Comparison of ENCODE assay signal across 21 cellular contexts in genomic region chr4:182884046-182884445, GRCh38.
"Had no signal": no experiment of that assay in that cellular context is flagged by ENCODE, and none has a peak within 500 bp of the region (broad histone marks: within the 10 kb centered on the region; RNA-seq: fewer than 3 reads in every experiment).

No MANE protein-coding gene starts in this region.

- H3K27ac Mint-ChIP-seq: activated CD4-positive, alpha-beta memory T cell treated with anti-CD3 and anti-CD28 coated beads, Interleukin-2, amount 10 ng/mL, durations not matched to agents 7 days and 5 days; activated naive CD4-positive, alpha-beta T cell treated with anti-CD3 and anti-CD28 coated beads, Interleukin-2, amount 10 ng/mL, durations not matched to agents 7 days and 5 days; activated naive CD8-positive, alpha-beta T cell treated with anti-CD3 and anti-CD28 coated beads for 36 hours; activated T-cell treated with anti-CD3 and anti-CD28 coated beads, Interleukin-2, amount 50 U/mL, for 72 hours; activated T-helper 2 cell treated with anti-CD3 and anti-CD28 coated beads, Interferon-gamma antibody, Interleukin-2, Interleukin-4, amounts not matched to agents 10 μg/mL and 5 μg/mL and 100 μg/mL, durations not matched to agents 14 hours and 24 hours and 36 hours had no signal

- DNase-seq: activated CD4-positive, alpha-beta memory T cell treated with anti-CD3 and anti-CD28 coated beads, Interleukin-2, amount 10 ng/mL, durations not matched to agents 7 days and 5 days; activated CD4-positive, alpha-beta T cell treated with anti-CD3 and anti-CD28 coated beads, Interleukin-2, amount 50 U/mL, for 1 hour; activated CD4-positive, CD25-positive, alpha-beta regulatory T cell; activated CD8-positive, alpha-beta memory T cell treated with anti-CD3 and anti-CD28 coated beads, Interleukin-2, amount 50 U/mL, for 4 hours; activated gamma-delta T cell treated with Interleukin-2 at 50 U/mL for 16 hours; activated naive CD4-positive, alpha-beta T cell treated with anti-CD3 and anti-CD28 coated beads, Interleukin-2, amount 10 ng/mL, durations not matched to agents 7 days and 5 days; activated naive CD8-positive, alpha-beta T cell treated with anti-CD3 and anti-CD28 coated beads for 36 hours; activated T-cell treated with anti-CD3 and anti-CD28 coated beads, Interleukin-2, amount 50 U/mL, for 72 hours; anterior cingulate cortex; MG63; MV-4-11; NCI-H1092 treated with DMSO at 0.1 percent for 48 hours; NCI-H1436 treated with DMSO at 0.1 percent for 48 hours; NCI-H187; NCI-H2081; NCI-H510A treated with DMSO at 0.1 percent for 48 hours; SJCRH30; SK-N-SH; T-helper 1 cell had no signal

- H3K27me3 Mint-ChIP-seq: activated CD4-positive, alpha-beta memory T cell treated with anti-CD3 and anti-CD28 coated beads, Interleukin-2, amount 10 ng/mL, durations not matched to agents 7 days and 5 days; activated naive CD4-positive, alpha-beta T cell treated with anti-CD3 and anti-CD28 coated beads, Interleukin-2, amount 10 ng/mL, durations not matched to agents 7 days and 5 days; activated naive CD8-positive, alpha-beta T cell treated with anti-CD3 and anti-CD28 coated beads for 36 hours had no signal

- ATAC-seq: activated T-cell treated with anti-CD3 and anti-CD28 coated beads, Interleukin-2, amount 50 U/mL, for 72 hours; Right ventricle myocardium inferior had no signal

- H3K4me3 Mint-ChIP-seq: activated CD4-positive, alpha-beta memory T cell treated with anti-CD3 and anti-CD28 coated beads, Interleukin-2, amount 10 ng/mL, durations not matched to agents 7 days and 5 days; activated naive CD4-positive, alpha-beta T cell treated with anti-CD3 and anti-CD28 coated beads, Interleukin-2, amount 10 ng/mL, durations not matched to agents 7 days and 5 days; activated naive CD8-positive, alpha-beta T cell treated with anti-CD3 and anti-CD28 coated beads for 36 hours; activated T-cell treated with anti-CD3 and anti-CD28 coated beads, Interleukin-2, amount 50 U/mL, for 72 hours had no signal

- H3K4me1 Mint-ChIP-seq: activated CD4-positive, alpha-beta memory T cell treated with anti-CD3 and anti-CD28 coated beads, Interleukin-2, amount 10 ng/mL, durations not matched to agents 7 days and 5 days; activated naive CD4-positive, alpha-beta T cell treated with anti-CD3 and anti-CD28 coated beads, Interleukin-2, amount 10 ng/mL, durations not matched to agents 7 days and 5 days; activated naive CD8-positive, alpha-beta T cell treated with anti-CD3 and anti-CD28 coated beads for 36 hours had no signal
